8 cellular contexts compared by ENCODE assay signal in genomic region chr2:222709191-222709891, GRCh38. TPM values are rescaled to one million over a fixed set of nuclear protein-coding genes. Genes with fewer than 3 reads are reported as not detected.
A peak's percentile ranks its signal among the peaks of the same experiment; 100 is the strongest.
DNase-seq lines count a peak whose midpoint lies in the region; ATAC-seq and TF ChIP-seq lines count a peak whose summit lies in the region.

No MANE protein-coding gene starts in this region.

- no peaks in the 10 kb centered on the region for H3K79me2 ChIP-seq in HCT116 (ENCODE audit: insufficient read depth, low read length)

- H3K4me3 Mint-ChIP-seq in MCF 10A (ENCODE audit: unreplicated experiment) = no peak overlapping the region
- H3K4me3 Mint-ChIP-seq in activated T-cell treated with anti-CD3 and anti-CD28 coated beads, Interleukin-2, amount 50 U/mL, for 4 hours = no peak overlapping the region

- no peaks in the 10 kb centered on the region for H3K9me2 ChIP-seq in HCT116 (ENCODE audit: insufficient read depth)

- intact Hi-C loops in HCT116 (cut with micrococcal nuclease) = no loop called here
- intact Hi-C loops in MCF 10A (cut with micrococcal nuclease) = loop anchor here (5.0 kb wide), 1 partner anchor 88 kb away; no protein-coding TSS in a partner anchor
- intact Hi-C loops in stomach (cut with DNase I; ENCODE audit: low total_unique reads) = loop anchor here (5.0 kb wide), 1 partner anchor 193 kb away; no protein-coding TSS in a partner anchor

- no peak overlapping the region for H3K27ac Mint-ChIP-seq in MCF 10A (ENCODE audit: low read depth, unreplicated experiment)

- no peaks in the 10 kb centered on the region for H3K27me3 Mint-ChIP-seq in MCF 10A (ENCODE audit: insufficient read depth, unreplicated experiment)
- H3K27me3 Mint-ChIP-seq in activated T-cell treated with anti-CD3 and anti-CD28 coated beads, Interleukin-2, amount 50 U/mL, for 4 hours (ENCODE audit: low read depth) = peaks cover 45% of the 10 kb centered on the region

- peak overlapping the region; percentile 27 for H3K9ac ChIP-seq in HCT116 (ENCODE audit: low read length)

- no peak for TF ChIP-seq RAD21 in HCT116 (IDR thresholded peaks at IDR 0.05; ENCODE audit: low read depth)

- RAD21 ChIA-PET in HCT116 (lab: Charles Lee; ENCODE audit: low non-redundant PET in 1 of 2, low total read pairs in 2 of 2, uncharacterized antibody in 2 of 2, unreplicated experiment in 2 of 2) = interaction anchor here in 1 of 2 experiments (1.2 kb wide), 1 partner anchor 194 kb away, joined by 7 read pairs; no protein-coding TSS in a partner anchor

- no peak for TF ChIP-seq CTCF in HCT116 (IDR thresholded peaks at IDR 0.05 in 2 of 3, conservative IDR thresholded peaks at IDR 0.05 in 1 of 3; ENCODE audit: borderline replicate concordance in 1 of 3, insufficient read depth in 1 of 3, low read depth in 2 of 3, low read length in 2 of 3)
- no peak for TF ChIP-seq CTCF in MCF 10A (IDR thresholded peaks at IDR 0.05; ENCODE audit: unreplicated experiment)
- TF ChIP-seq CTCF in stomach (IDR thresholded peaks at IDR 0.05) = no peak

- H3K4me1 Mint-ChIP-seq in MCF 10A (ENCODE audit: insufficient read depth, unreplicated experiment) = peaks cover 5% of the 10 kb centered on the region
- H3K4me1 Mint-ChIP-seq in activated T-cell treated with anti-CD3 and anti-CD28 coated beads, Interleukin-2, amount 50 U/mL, for 4 hours (ENCODE audit: low read depth) = peaks cover 2% of the 10 kb centered on the region

- H4K20me1 ChIP-seq in HCT116 (ENCODE audit: insufficient read depth) = no peaks in the 10 kb centered on the region

- peak overlapping the region; percentile 80 for H3K4me2 ChIP-seq in HCT116 (ENCODE audit: low read length)

- H3K4me1 ChIP-seq in HCT116 (ENCODE audit: control insufficient read depth in 1 of 2, insufficient read depth in 2 of 2, low read length in 2 of 2) = peaks cover 8 to 24% of the 10 kb centered on the region in 2 experiments; a peak in 3 of 4 replicates
- H3K4me1 ChIP-seq in stomach = peaks cover 16 to 41% (median 27%) of the 10 kb centered on the region in 4 donors

- peak overlapping the region; percentile 27 to 51 for H3K4me3 ChIP-seq in HCT116 (replicated peaks in 1 of 2; ENCODE audit: low read depth in 1 of 2, low read length in 2 of 2)
- H3K4me3 ChIP-seq in stomach = peak overlapping the region in 3 of 4 donors; percentile 7 to 14 (median 10)

- TF ChIP-seq EP300 in stomach (IDR thresholded peaks at IDR 0.05) = no peak

- peak; percentile 94 for ATAC-seq in HCT116
- no peak for ATAC-seq in activated T-cell treated with anti-CD3 and anti-CD28 coated beads, Interleukin-2, amount 50 U/mL, for 4 hours

- no peak for TF ChIP-seq POLR2A in HCT116 (IDR thresholded peaks at IDR 0.05; ENCODE audit: borderline replicate concordance, extremely low read depth, insufficient read depth, insufficient read length)
- no peak for TF ChIP-seq POLR2A in stomach (IDR thresholded peaks at IDR 0.05)

- CTCF ChIA-PET in HCT116 (lab: Charles Lee) (interaction anchor here (0.5 to 4.1 kb wide), 12 partner anchors 9 to 392 kb away, joined by 3 to 52 read pairs (median 3); no protein-coding TSS in a partner anchor), MCF 10A (lab: Yijun Ruan, JAX) (interaction anchor here (0.5 to 6.2 kb wide), 39 partner anchors 8 to 391 kb away, joined by 3 to 53 read pairs (median 4); no protein-coding TSS in a partner anchor)

- H3K36me3 Mint-ChIP-seq in MCF 10A (ENCODE audit: insufficient read depth, unreplicated experiment) = no peaks in the 10 kb centered on the region
- H3K36me3 Mint-ChIP-seq in activated T-cell treated with anti-CD3 and anti-CD28 coated beads, Interleukin-2, amount 50 U/mL, for 4 hours (ENCODE audit: insufficient read depth) = no peaks in the 10 kb centered on the region

- BruUV-seq in HCT116 (replicated peaks; lab: Mats Ljungman, UMichigan) (TSS peak; percentile 49), MCF 10A (replicated peaks; lab: Mats Ljungman, UMichigan) (no TSS peak)

- no peaks in the 10 kb centered on the region for H3K27me3 ChIP-seq in HCT116 (ENCODE audit: insufficient read depth, low read length)
- no peaks in the 10 kb centered on the region for H3K27me3 ChIP-seq in stomach

- no peaks in the 10 kb centered on the region for H3K9me3 Mint-ChIP-seq in MCF 10A (ENCODE audit: unreplicated experiment)
- H3K9me3 Mint-ChIP-seq in activated T-cell treated with anti-CD3 and anti-CD28 coated beads, Interleukin-2, amount 50 U/mL, for 4 hours = no peaks in the 10 kb centered on the region

- H3K36me3 ChIP-seq in HCT116 (ENCODE audit: control insufficient read depth in 1 of 2, insufficient read depth in 2 of 2, low read length in 2 of 2) = no peaks in the 10 kb centered on the region
- H3K36me3 ChIP-seq in stomach = no peaks in the 10 kb centered on the region

- DNase-seq in GM04503 (ENCODE audit: low read depth) = peak; percentile 83
- peak; percentile 83 for DNase-seq in HCT116 (ENCODE audit: low read depth, low spot score)
- DNase-seq in NCI-H524 treated with DMSO at 0.1 percent for 48 hours (lab: John Stamatoyannopoulos, UW) = peak; percentile 80
- DNase-seq in MCF 10A (ENCODE audit: unreplicated experiment) = peak; percentile 70
- DNase-seq in inferior parietal cortex (ENCODE audit: extremely low spot score) = peak; percentile 70
- peak; percentile 45 for DNase-seq in stomach
- DNase-seq in activated CD8-positive, alpha-beta memory T cell treated with anti-CD3 and anti-CD28 coated beads, Interleukin-2, amount 50 U/mL, for 4 hours = no peak
- DNase-seq in activated T-cell treated with anti-CD3 and anti-CD28 coated beads, Interleukin-2, amount 50 U/mL, for 4 hours = no peak

- H3K27ac ChIP-seq in HCT116 (ENCODE audit: low read depth, low read length) (0 out of 2 replicates have a peak overlapping the region, but pooled peaks have one; percentile 8), stomach (peak overlapping the region; percentile 38 to 77 (median 69))

- POLR2A ChIA-PET in HCT116 (lab: Charles Lee) = interaction anchor here (0.9 to 1.2 kb wide), 2 partner anchors 10 to 25 kb away, joined by 3 read pairs; no protein-coding TSS in a partner anchor
- POLR2A ChIA-PET in MCF 10A (lab: Yijun Ruan, JAX) = interaction anchor here (0.6 to 3.7 kb wide), 8 partner anchors 12 to 235 kb away, joined by 3 to 26 read pairs (median 3); partner anchors contain the start of gene ACSL3

- no peaks in the 10 kb centered on the region for H3K9me3 ChIP-seq in HCT116 (ENCODE audit: control insufficient read depth in 1 of 2, insufficient read depth in 1 of 2, low read depth in 1 of 2, low read length in 2 of 2)
- no peaks in the 10 kb centered on the region for H3K9me3 ChIP-seq in stomach

- peak overlapping the region; percentile 58 for H2AFZ ChIP-seq in HCT116 (ENCODE audit: low read depth, low read length, poor library complexity, severe bottlenecking)

- WGBS in stomach, 5 donors = 33 to 48% (median 38%) methylated on average over 16 of the region's 16 CpGs

TF ChIP-seq in HCT116, 20 proteins besides CTCF, POLR2A, EP300 and RAD21 (continues in another document):
- TF ChIP-seq SRF (IDR thresholded peaks at IDR 0.05; ENCODE audit: low read depth) (no peak), YY1 (IDR thresholded peaks at IDR 0.05; ENCODE audit: extremely low read depth, insufficient replicate concordance, low read depth, low read length) (no peak), SP1 (IDR thresholded peaks at IDR 0.05; ENCODE audit: low read depth) (peak; percentile 42; the same call in 1 of the 2 replicates), EZH2phosphoT487 (IDR thresholded peaks at IDR 0.05; ENCODE audit: borderline replicate concordance) (no peak), ZFX (IDR thresholded peaks at IDR 0.05) (no peak), CEBPB (IDR thresholded peaks at IDR 0.05; ENCODE audit: low read depth) (no peak), ZNF274 (IDR thresholded peaks at IDR 0.05; ENCODE audit: low read depth, low read length) (no peak), FOSL1 (IDR thresholded peaks at IDR 0.05; ENCODE audit: low read depth) (no peak), EZH2 (IDR thresholded peaks at IDR 0.05) (no peak), SIN3A (IDR thresholded peaks at IDR 0.05; ENCODE audit: low read depth) (peak; percentile 78), MAX (IDR thresholded peaks at IDR 0.05) (peak; percentile 80)

RNA-seq across cellular contexts. Expression of gene MOGAT1, which starts 37.9 kb away (rescaled TPM):
- total RNA-seq in HCT116 (2021; ENCODE audit: unreplicated experiment) (0.22 TPM), MCF 10A (2022) (not detected in 2 replicates), stomach (1 to 10 TPM in 1 of 5 donors, not detected in 4; 1.8 TPM)
- polyA plus RNA-seq in HCT116 (2012) = not detected in 2 replicates
- under 1 TPM in 1 of 3 donors, not detected in 2; 0.15 TPM for polyA plus RNA-seq in stomach
- not detected for total RNA-seq in activated T-cell treated with anti-CD3 and anti-CD28 coated beads, Interleukin-2, amount 50 U/mL, for 4 hours

RNA-seq across cellular contexts. Expression of gene FARSB, which starts 53.4 kb away (rescaled TPM):
- total RNA-seq in HCT116 (2021; ENCODE audit: unreplicated experiment) = 50.7 TPM
- 23.0 and 33.0 TPM in 2 replicates for polyA plus RNA-seq in HCT116 (2012)
- total RNA-seq in MCF 10A (2022) = 44.8 and 70.3 TPM in 2 replicates
- 10 to 100 TPM in 2 of 5 donors, 1 to 10 TPM in 3; 1.4 to 26.3 (median 5.8) TPM for total RNA-seq in stomach
- 10 to 100 TPM; 15.1 to 17.5 (median 17.3) TPM for polyA plus RNA-seq in stomach
- 10 to 100 TPM; 67.3 to 73.2 (median 72.1) TPM for total RNA-seq in activated T-cell treated with anti-CD3 and anti-CD28 coated beads, Interleukin-2, amount 50 U/mL, for 4 hours

Comparison
In these comparisons a context has a peak if more than half of its experiments do, and no peak if none do; other contexts are left out.
1. DNase-seq: peak in GM04503 (single experiment), HCT116 (single experiment), NCI-H524 treated with DMSO at 0.1 percent for 48 hours (single experiment), MCF 10A (single experiment), inferior parietal cortex (single experiment) and stomach (single experiment); none in activated CD8-positive, alpha-beta memory T cell treated with anti-CD3 and anti-CD28 coated beads, Interleukin-2, amount 50 U/mL, for 4 hours (single experiment) and activated T-cell treated with anti-CD3 and anti-CD28 coated beads, Interleukin-2, amount 50 U/mL, for 4 hours (single experiment).